In the genomic region with DNA sequence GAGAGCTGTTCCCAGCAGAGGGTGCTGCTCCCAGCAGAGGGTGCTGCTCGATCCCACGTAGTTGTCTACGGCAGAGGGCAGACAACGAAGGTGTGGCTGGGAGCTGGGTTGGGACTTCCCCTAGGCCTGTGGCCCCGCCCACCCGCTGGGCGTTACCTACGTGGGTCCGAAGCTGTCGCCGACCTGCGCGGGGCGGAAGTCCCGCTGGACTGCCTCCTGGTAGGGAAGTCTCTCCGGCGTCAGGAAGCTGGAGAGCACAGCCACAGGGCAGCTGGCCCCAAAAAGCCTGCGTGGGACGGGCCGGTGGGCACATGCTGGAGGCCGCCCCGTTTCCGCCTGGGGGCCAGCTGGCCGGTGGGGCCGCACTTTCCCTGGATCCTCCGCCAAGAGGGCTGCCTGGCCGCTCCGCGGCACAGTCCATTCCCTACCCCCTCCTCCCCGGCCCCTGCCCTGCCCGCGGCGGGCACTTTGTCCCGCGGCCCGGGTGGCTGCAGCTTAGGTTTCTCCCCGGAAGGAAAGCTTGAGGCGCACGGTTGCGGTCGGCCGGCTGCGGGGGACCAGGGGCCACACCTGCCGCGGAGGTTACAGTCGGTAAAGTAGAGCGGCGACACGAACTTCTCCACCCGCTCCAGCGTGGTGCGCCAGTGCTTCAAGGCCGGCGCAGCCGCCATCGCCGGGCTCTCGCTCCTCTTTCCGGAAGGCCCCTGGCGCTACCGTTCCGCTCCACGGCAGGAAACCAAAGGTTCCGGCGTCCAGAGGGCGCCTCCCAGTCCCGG, we compare ENCODE assay signal across 8 cellular contexts. TPM values are rescaled to one million over a fixed set of nuclear protein-coding genes. Genes with fewer than 3 reads are reported as not detected.
A peak's percentile ranks its signal among the peaks of the same experiment; 100 is the strongest.
DNase-seq lines count a peak whose midpoint lies in the region; ATAC-seq and TF ChIP-seq lines count a peak whose summit lies in the region.

A gene (minus strand): TSS at position 695 of the 776 bp plus-strand sequence. CDS start 24 bp downstream, at position 671.

- peak; percentile 86 to 92 (median 87) for DNase-seq in CD4-positive, alpha-beta memory T cell
- peak; percentile 99 for DNase-seq in NCI-H82 (lab: John Stamatoyannopoulos, UW)
- DNase-seq in activated CD4-positive, alpha-beta T cell treated with anti-CD3 and anti-CD28 coated beads, Interleukin-2, amount 50 U/mL, for 48 hours, result peak; percentile 96 to 97
- peak; percentile 94 to 96 for DNase-seq in dermis microvascular lymphatic vessel endothelial cell (ENCODE audit: low read depth in 2 of 2)
- peak; percentile 95 for DNase-seq in stimulated activated CD4-positive, alpha-beta T cell treated with anti-CD3 and anti-CD28 coated beads, Interleukin-4, amount 100 ng/mL, for 24 hours

- H3K9me3 ChIP-seq in CD4-positive, alpha-beta memory T cell (ENCODE audit: control insufficient read depth in 1 of 2, low read length in 2 of 2), result no peaks in the 10 kb centered on the region
- H3K9me3 ChIP-seq in liver (ENCODE audit: control insufficient read depth in 4 of 4, low read length in 3 of 4), result no peaks in the 10 kb centered on the region

- peak; percentile 65 for TF ChIP-seq CTCF in liver (IDR thresholded peaks at IDR 0.05; ENCODE audit: low read depth, low read length, missing input control)

- H3K9me3 Mint-ChIP-seq in CD4-positive, alpha-beta memory T cell, result no peaks in the 10 kb centered on the region

- peaks cover 25% of the 10 kb centered on the region for H3K4me1 ChIP-seq in CD4-positive, alpha-beta memory T cell (ENCODE audit: insufficient read depth, low read length)
- H3K4me1 ChIP-seq in liver (ENCODE audit: control insufficient read depth in 4 of 4, insufficient read depth in 4 of 4, low read length in 3 of 4), result peaks cover 1 to 22% (median 20%) of the 10 kb centered on the region in 4 donors

- peak within 1 kb of the TSS; percentile 89 to 98 for H3K9ac ChIP-seq in liver (ENCODE audit: low read depth in 1 of 2, low read length in 2 of 2)

- POLR2A ChIA-PET in CD4-positive, alpha-beta memory T cell (lab: Charles Lee; ENCODE audit: partially characterized antibody), result interaction anchor here (0.6 to 4.8 kb wide), 50 partner anchors 10 to 907 kb away, joined by 3 to 222 read pairs (median 4); a partner anchor contains a TSS

- H3K27ac ChIP-seq in CD4-positive, alpha-beta memory T cell (ENCODE audit: low read depth, low read length), result peak within 1 kb of the TSS; percentile 93
- peak within 1 kb of the TSS; percentile 98 to 99 for H3K27ac ChIP-seq in liver (ENCODE audit: low read depth in 1 of 2, low read length in 2 of 2)

- no peaks in the 10 kb centered on the region for H3K27me3 ChIP-seq in CD4-positive, alpha-beta memory T cell (ENCODE audit: insufficient read depth, low read length)
- H3K27me3 ChIP-seq in liver (ENCODE audit: control insufficient read depth in 4 of 4, insufficient read depth in 4 of 4, low read length in 3 of 4), result no peaks in the 10 kb centered on the region

- under 1% methylated on average over 67 of the region's 67 CpGs for WGBS in liver

- peak within 1 kb of the TSS; percentile 95 to 97 (median 96) for H3K27ac Mint-ChIP-seq in CD4-positive, alpha-beta memory T cell

- H3K4me3 ChIP-seq in CD4-positive, alpha-beta memory T cell (ENCODE audit: low read length in 2 of 2), result peak within 1 kb of the TSS; percentile 86 to 95
- H3K4me3 ChIP-seq in liver (ENCODE audit: low read depth in 1 of 3, low read length in 3 of 3), result peak within 1 kb of the TSS; percentile 79 to 90 (median 86)

- H3K4me1 Mint-ChIP-seq in CD4-positive, alpha-beta memory T cell, result peaks cover 7 to 37% (median 24%) of the 10 kb centered on the region in 4 donors

- intact Hi-C loops in CD4-positive, alpha-beta memory T cell (cut with micrococcal nuclease), result loop anchor here (1.0 to 10.0 kb wide), 6 partner anchors 18 to 343 kb away; a partner anchor contains a TSS

- H3K36me3 ChIP-seq in CD4-positive, alpha-beta memory T cell (ENCODE audit: insufficient read depth, low read length), result peaks cover 58% of the 10 kb centered on the region
- peaks cover 8 to 48% (median 28%) of the 10 kb centered on the region in 4 donors for H3K36me3 ChIP-seq in liver (ENCODE audit: control insufficient read depth in 4 of 4, insufficient read depth in 3 of 4, low read depth in 1 of 4, low read length in 3 of 4)

- peaks cover 21 to 58% of the 10 kb centered on the region in 2 donors for H3K36me3 Mint-ChIP-seq in CD4-positive, alpha-beta memory T cell

- peak; percentile 86 to 89 for TF ChIP-seq RAD21 in liver (IDR thresholded peaks at IDR 0.05)

- peak within 1 kb of the TSS; percentile 89 to 95 (median 92) for H3K4me3 Mint-ChIP-seq in CD4-positive, alpha-beta memory T cell

- ATAC-seq in GM19438 (IDR thresholded peaks at IDR 0.05; ENCODE audit: low read depth, unreplicated experiment) (peak; percentile 85), HG03575 (IDR thresholded peaks at IDR 0.05; ENCODE audit: extremely low read depth, insufficient number of reproducible peaks, low FRiP score, unreplicated experiment) (peak; percentile 59)

- CTCF ChIA-PET in CD4-positive, alpha-beta memory T cell (lab: Charles Lee; ENCODE audit: partially characterized antibody), result interaction anchor here (0.5 to 3.7 kb wide), 43 partner anchors 9 to 900 kb away, joined by 3 to 69 read pairs (median 5); a partner anchor contains a TSS

- no peaks in the 10 kb centered on the region for H3K27me3 Mint-ChIP-seq in CD4-positive, alpha-beta memory T cell

TF ChIP-seq in liver, 16 proteins besides CTCF, POLR2A, EP300 and RAD21:
- TF ChIP-seq, protein P1, sequence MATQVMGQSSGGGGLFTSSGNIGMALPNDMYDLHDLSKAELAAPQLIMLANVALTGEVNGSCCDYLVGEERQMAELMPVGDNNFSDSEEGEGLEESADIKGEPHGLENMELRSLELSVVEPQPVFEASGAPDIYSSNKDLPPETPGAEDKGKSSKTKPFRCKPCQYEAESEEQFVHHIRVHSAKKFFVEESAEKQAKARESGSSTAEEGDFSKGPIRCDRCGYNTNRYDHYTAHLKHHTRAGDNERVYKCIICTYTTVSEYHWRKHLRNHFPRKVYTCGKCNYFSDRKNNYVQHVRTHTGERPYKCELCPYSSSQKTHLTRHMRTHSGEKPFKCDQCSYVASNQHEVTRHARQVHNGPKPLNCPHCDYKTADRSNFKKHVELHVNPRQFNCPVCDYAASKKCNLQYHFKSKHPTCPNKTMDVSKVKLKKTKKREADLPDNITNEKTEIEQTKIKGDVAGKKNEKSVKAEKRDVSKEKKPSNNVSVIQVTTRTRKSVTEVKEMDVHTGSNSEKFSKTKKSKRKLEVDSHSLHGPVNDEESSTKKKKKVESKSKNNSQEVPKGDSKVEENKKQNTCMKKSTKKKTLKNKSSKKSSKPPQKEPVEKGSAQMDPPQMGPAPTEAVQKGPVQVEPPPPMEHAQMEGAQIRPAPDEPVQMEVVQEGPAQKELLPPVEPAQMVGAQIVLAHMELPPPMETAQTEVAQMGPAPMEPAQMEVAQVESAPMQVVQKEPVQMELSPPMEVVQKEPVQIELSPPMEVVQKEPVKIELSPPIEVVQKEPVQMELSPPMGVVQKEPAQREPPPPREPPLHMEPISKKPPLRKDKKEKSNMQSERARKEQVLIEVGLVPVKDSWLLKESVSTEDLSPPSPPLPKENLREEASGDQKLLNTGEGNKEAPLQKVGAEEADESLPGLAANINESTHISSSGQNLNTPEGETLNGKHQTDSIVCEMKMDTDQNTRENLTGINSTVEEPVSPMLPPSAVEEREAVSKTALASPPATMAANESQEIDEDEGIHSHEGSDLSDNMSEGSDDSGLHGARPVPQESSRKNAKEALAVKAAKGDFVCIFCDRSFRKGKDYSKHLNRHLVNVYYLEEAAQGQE (IDR thresholded peaks at IDR 0.05), result peak; percentile 90
- no peak for TF ChIP-seq HNF4A (conservative IDR thresholded peaks at IDR 0.05)
- TF ChIP-seq, protein P2, sequence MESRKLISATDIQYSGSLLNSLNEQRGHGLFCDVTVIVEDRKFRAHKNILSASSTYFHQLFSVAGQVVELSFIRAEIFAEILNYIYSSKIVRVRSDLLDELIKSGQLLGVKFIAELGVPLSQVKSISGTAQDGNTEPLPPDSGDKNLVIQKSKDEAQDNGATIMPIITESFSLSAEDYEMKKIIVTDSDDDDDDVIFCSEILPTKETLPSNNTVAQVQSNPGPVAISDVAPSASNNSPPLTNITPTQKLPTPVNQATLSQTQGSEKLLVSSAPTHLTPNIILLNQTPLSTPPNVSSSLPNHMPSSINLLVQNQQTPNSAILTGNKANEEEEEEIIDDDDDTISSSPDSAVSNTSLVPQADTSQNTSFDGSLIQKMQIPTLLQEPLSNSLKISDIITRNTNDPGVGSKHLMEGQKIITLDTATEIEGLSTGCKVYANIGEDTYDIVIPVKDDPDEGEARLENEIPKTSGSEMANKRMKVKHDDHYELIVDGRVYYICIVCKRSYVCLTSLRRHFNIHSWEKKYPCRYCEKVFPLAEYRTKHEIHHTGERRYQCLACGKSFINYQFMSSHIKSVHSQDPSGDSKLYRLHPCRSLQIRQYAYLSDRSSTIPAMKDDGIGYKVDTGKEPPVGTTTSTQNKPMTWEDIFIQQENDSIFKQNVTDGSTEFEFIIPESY (IDR thresholded peaks at IDR 0.05), result no peak
- TF ChIP-seq GABPA (IDR thresholded peaks at IDR 0.05 in 1 of 2, conservative IDR thresholded peaks at IDR 0.05 in 1 of 2), result peak; percentile 90 to 94
- TF ChIP-seq RXRA (IDR thresholded peaks at IDR 0.05), result peak; percentile 35 to 72
- TF ChIP-seq NR2F2 (IDR thresholded peaks at IDR 0.05), result no peak
- TF ChIP-seq TAF1 (conservative IDR thresholded peaks at IDR 0.05), result peak; percentile 71
- TF ChIP-seq YY1 (IDR thresholded peaks at IDR 0.05), result peak; percentile 98
- peak; percentile 73 for TF ChIP-seq SP1 (IDR thresholded peaks at IDR 0.05)
- no peak for TF ChIP-seq FOXA2 (IDR thresholded peaks at IDR 0.05)
- no peak for TF ChIP-seq JUND (IDR thresholded peaks at IDR 0.05)
- TF ChIP-seq FOXA1 (IDR thresholded peaks at IDR 0.05), result no peak
- no peak for TF ChIP-seq HNF4G (IDR thresholded peaks at IDR 0.05)
- TF ChIP-seq EGR1 (IDR thresholded peaks at IDR 0.05; ENCODE audit: low read depth in 2 of 2), result peak in 1 of 2 donors; percentile 27
- TF ChIP-seq, protein P3, sequence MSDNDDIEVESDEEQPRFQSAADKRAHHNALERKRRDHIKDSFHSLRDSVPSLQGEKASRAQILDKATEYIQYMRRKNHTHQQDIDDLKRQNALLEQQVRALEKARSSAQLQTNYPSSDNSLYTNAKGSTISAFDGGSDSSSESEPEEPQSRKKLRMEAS (IDR thresholded peaks at IDR 0.05), result no peak
- TF ChIP-seq, protein P4, sequence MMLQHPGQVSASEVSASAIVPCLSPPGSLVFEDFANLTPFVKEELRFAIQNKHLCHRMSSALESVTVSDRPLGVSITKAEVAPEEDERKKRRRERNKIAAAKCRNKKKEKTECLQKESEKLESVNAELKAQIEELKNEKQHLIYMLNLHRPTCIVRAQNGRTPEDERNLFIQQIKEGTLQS (IDR thresholded peaks at IDR 0.05), result no peak

RNA-seq across cellular contexts. Expression of the gene that starts here (rescaled TPM):
- 100 to 1,000 TPM; 448 to 449 TPM for total RNA-seq in CD4-positive, alpha-beta memory T cell
- polyA plus RNA-seq in CD4-positive, alpha-beta memory T cell, result 10 to 100 TPM; 32.2 to 38.0 TPM
- total RNA-seq in dermis microvascular lymphatic vessel endothelial cell (98.5 and 131 TPM in 2 replicates), liver (100 to 1,000 TPM in 1 of 2 donors, 10 to 100 TPM in 1; 61.8 to 143 TPM)
- 10 to 100 TPM; 44.3 to 57.3 TPM for polyA plus RNA-seq in liver

Comparison
In these comparisons a context has a peak if more than half of its experiments do, and no peak if none do; other contexts are left out.
1. Peak in every context shown above with its lines: DNase-seq, ATAC-seq, H3K4me3 ChIP-seq and H3K27ac ChIP-seq.